In genomic region chr7:4208086-4208485, GRCh38 we compare ENCODE assay signal across 24 cellular contexts.
"Had no signal": no experiment of that assay in that cellular context is flagged by ENCODE, and none has a peak within 500 bp of the region (broad histone marks: within the 10 kb centered on the region; RNA-seq: fewer than 3 reads in every experiment).

No MANE protein-coding gene starts in this region.

- H3K9me3 Mint-ChIP-seq: central memory CD8-positive, alpha-beta T cell; mesothelial cell of epicardium; nephron; stimulated activated memory B cell treated with anti-CD40 and anti-IgM and Interleukin-4, amounts not matched to agents 10 μg/mL and 1 μg/mL and 100 μg/mL, for 72 hours; type B pancreatic cell had no signal

- H3K27ac ChIP-seq: gastrocnemius medialis, neutrophil, psoas muscle, sigmoid colon, testis, tibial artery, vagina had no signal

- H3K4me3 ChIP-seq: gastrocnemius medialis, mucosa of descending colon, psoas muscle, sigmoid colon, testis, tibial artery, vagina had no signal

- H3K36me3 ChIP-seq: gastrocnemius medialis, neutrophil, sigmoid colon, vagina had no signal

- ATAC-seq: effector memory CD8-positive, alpha-beta T cell; gastrocnemius medialis; left lobe of liver; mucosa of descending colon; psoas muscle; right cardiac atrium; stimulated activated memory B cell treated with anti-CD40 and anti-IgM and Interleukin-4, amounts not matched to agents 10 μg/mL and 1 μg/mL and 100 μg/mL, for 72 hours; stimulated activated naive CD8-positive, alpha-beta T cell treated with anti-CD3 and anti-CD28 coated beads, Interleukin-15, Interleukin-2, amounts not matched to agents 100 U/mL and 50 U/mL, for 24 hours had no signal

- H3K27ac Mint-ChIP-seq: effector memory CD8-positive, alpha-beta T cell; mesothelial cell of epicardium; naive B cell; nephron; stimulated activated memory B cell treated with anti-CD40 and anti-IgM and Interleukin-4, amounts not matched to agents 10 μg/mL and 1 μg/mL and 100 μg/mL, for 72 hours; type B pancreatic cell had no signal

- DNase-seq: cortex of kidney; effector memory CD8-positive, alpha-beta T cell; foreskin fibroblast; gastrocnemius medialis; head of caudate nucleus; mesenchymal stem cell; mucosa of descending colon; naive B cell; psoas muscle; sigmoid colon; stimulated activated CD4-positive, alpha-beta T cell treated with anti-CD3 and anti-CD28 coated beads, Interleukin-4, amount 100 ng/mL, for 4 hours; stimulated activated naive CD8-positive, alpha-beta T cell treated with anti-CD3 and anti-CD28 coated beads, Interleukin-15, Interleukin-2, amounts not matched to agents 100 U/mL and 50 U/mL, for 24 hours; substantia nigra; testis had no signal

- H3K4me1 ChIP-seq: gastrocnemius medialis, psoas muscle, sigmoid colon, testis, tibial artery, vagina had no signal

- H3K27me3 Mint-ChIP-seq: central memory CD8-positive, alpha-beta T cell; effector memory CD8-positive, alpha-beta T cell; naive B cell; stimulated activated memory B cell treated with anti-CD40 and anti-IgM and Interleukin-4, amounts not matched to agents 10 μg/mL and 1 μg/mL and 100 μg/mL, for 72 hours had no signal

- H3K27me3 ChIP-seq: neutrophil, sigmoid colon, testis, tibial artery, vagina had no signal

- H3K9me3 ChIP-seq: gastrocnemius medialis, mucosa of descending colon, neutrophil, psoas muscle, sigmoid colon, testis, tibial artery, vagina had no signal

- H3K4me3 Mint-ChIP-seq: central memory CD8-positive, alpha-beta T cell; effector memory CD8-positive, alpha-beta T cell; mesothelial cell of epicardium; naive B cell; nephron; stimulated activated memory B cell treated with anti-CD40 and anti-IgM and Interleukin-4, amounts not matched to agents 10 μg/mL and 1 μg/mL and 100 μg/mL, for 72 hours; type B pancreatic cell had no signal

- H3K4me1 Mint-ChIP-seq: central memory CD8-positive, alpha-beta T cell; naive B cell; stimulated activated memory B cell treated with anti-CD40 and anti-IgM and Interleukin-4, amounts not matched to agents 10 μg/mL and 1 μg/mL and 100 μg/mL, for 72 hours had no signal

- H3K36me3 Mint-ChIP-seq: stimulated activated memory B cell treated with anti-CD40 and anti-IgM and Interleukin-4, amounts not matched to agents 10 μg/mL and 1 μg/mL and 100 μg/mL, for 72 hours had no signal
